In the genomic region with DNA sequence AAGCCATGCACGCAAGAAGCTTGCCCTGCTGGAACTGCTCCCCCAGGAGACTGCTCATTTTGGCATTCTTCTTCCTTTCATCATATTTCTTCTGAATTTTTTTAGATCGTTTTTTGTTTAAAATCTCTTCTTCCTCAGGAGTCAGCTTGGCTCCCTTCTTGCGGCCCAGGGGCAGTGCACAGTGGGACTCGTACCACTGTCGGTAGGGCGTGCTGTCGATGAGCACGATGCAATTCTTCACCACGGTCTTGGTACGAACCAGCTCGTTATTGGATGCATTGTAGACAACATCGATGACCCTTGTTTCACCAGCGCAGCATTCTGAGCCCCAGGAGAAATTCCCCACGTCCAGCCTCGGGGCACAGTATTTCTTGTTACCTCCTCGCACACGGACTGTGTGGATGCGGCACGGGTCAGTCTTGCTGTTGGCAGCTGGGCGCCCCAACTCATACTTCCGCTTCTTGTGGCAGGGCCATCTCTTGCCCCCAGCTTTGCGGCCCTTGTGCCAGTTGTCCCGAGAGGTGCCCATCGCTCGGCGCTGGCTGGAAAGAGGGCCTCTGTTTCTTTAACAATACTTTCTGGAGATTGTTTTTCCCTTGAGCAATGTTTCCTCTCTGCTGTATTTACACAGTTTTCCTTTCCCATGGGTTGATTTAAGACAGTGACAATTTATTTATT, we compare ENCODE assay signal across 29 cellular contexts.
"Had no signal": no experiment of that assay in that cellular context is flagged by ENCODE, and none has a peak within 500 bp of the region (broad histone marks: within the 10 kb centered on the region; RNA-seq: fewer than 3 reads in every experiment).

No MANE protein-coding gene starts in this region.

- H3K4me2 ChIP-seq: neural progenitor cell had no signal

- H3K36me3 Mint-ChIP-seq: naive B cell; natural killer cell; neural progenitor cell; stimulated activated naive B cell treated with anti-CD40 and anti-IgM and Interleukin-4, amounts not matched to agents 10 μg/mL and 1 μg/mL and 100 μg/mL, for 72 hours had no signal

- ATAC-seq: natural killer cell; right cardiac atrium; sciatic nerve; stimulated activated naive B cell treated with anti-CD40 and anti-IgM and Interleukin-4, amounts not matched to agents 10 μg/mL and 1 μg/mL and 100 μg/mL, for 72 hours; stimulated activated naive CD8-positive, alpha-beta T cell treated with anti-CD3 and anti-CD28 coated beads, Interleukin-15, Interleukin-2, amounts not matched to agents 100 U/mL and 50 U/mL, for 24 hours had no signal

- H3K4me3 ChIP-seq: left ventricle myocardium inferior, lung, neural progenitor cell, ovary, skin epidermis, stomach, testis, thyroid gland, transverse colon, upper lobe of left lung, vagina had no signal

- H3K27me3 ChIP-seq: neural progenitor cell, neutrophil, ovary, testis, thyroid gland, transverse colon, upper lobe of left lung, vagina had no signal

- H3K4me1 Mint-ChIP-seq: mesothelial cell of epicardium, nephron progenitor cell, neural progenitor cell had no signal

- H2AFZ ChIP-seq: neural progenitor cell had no signal

- H3K9me3 Mint-ChIP-seq: naive B cell; natural killer cell; stimulated activated naive B cell treated with anti-CD40 and anti-IgM and Interleukin-4, amounts not matched to agents 10 μg/mL and 1 μg/mL and 100 μg/mL, for 72 hours had no signal

- H3K9me3 ChIP-seq: left ventricle myocardium inferior, neutrophil, ovary, stomach, testis, thyroid gland, transverse colon, upper lobe of left lung, vagina had no signal

- H3K4me3 Mint-ChIP-seq: mesothelial cell of epicardium; naive B cell; natural killer cell; nephron progenitor cell; neural progenitor cell; stimulated activated naive B cell treated with anti-CD40 and anti-IgM and Interleukin-4, amounts not matched to agents 10 μg/mL and 1 μg/mL and 100 μg/mL, for 72 hours had no signal

- H3K27me3 Mint-ChIP-seq: naive B cell, progenitor cell of endocrine pancreas had no signal

- H3K4me1 ChIP-seq: left ventricle myocardium inferior, neural progenitor cell, stomach, testis, thyroid gland, transverse colon, upper lobe of left lung, vagina had no signal

- DNase-seq: islet precursor cell; left ventricle myocardium inferior; mesendoderm; naive B cell; natural killer cell; nephron progenitor cell; occipital lobe; ovary; retina; right cardiac atrium; stimulated activated CD4-positive, alpha-beta T cell treated with anti-CD3 and anti-CD28 coated beads, Interleukin-12 subunit alpha, Interleukin-12 subunit beta, amount 100 ng/mL, for 4 hours; stimulated activated CD4-positive, alpha-beta T cell treated with anti-CD3 and anti-CD28 coated beads, Interleukin-15, amount 100 ng/mL, for 24 hours; stimulated activated CD4-positive, alpha-beta T cell treated with anti-CD3 and anti-CD28 coated beads, Interleukin-2, amount 100 ng/mL, for 24 hours; stimulated activated CD4-positive, alpha-beta T cell treated with anti-CD3 and anti-CD28 coated beads, Interleukin-4, amount 100 ng/mL, for 1 hour; stimulated activated naive B cell treated with anti-CD40 and anti-IgM and Interleukin-4, amounts not matched to agents 10 μg/mL and 1 μg/mL and 100 μg/mL, for 72 hours; stimulated activated naive CD8-positive, alpha-beta T cell treated with anti-CD3 and anti-CD28 coated beads, Interleukin-15, Interleukin-2, amounts not matched to agents 100 U/mL and 50 U/mL, for 24 hours; stomach; testis; thyroid gland; transverse colon had no signal

- H3K36me3 ChIP-seq: left ventricle myocardium inferior, neural progenitor cell, neutrophil, ovary, stomach, thyroid gland, transverse colon, upper lobe of left lung, vagina had no signal

- H3K27ac ChIP-seq: left ventricle myocardium inferior, neural progenitor cell, neutrophil, ovary, skin epidermis, stomach, testis, thyroid gland, upper lobe of left lung, vagina had no signal

- H3K27ac Mint-ChIP-seq: mesothelial cell of epicardium, naive B cell, natural killer cell, nephron progenitor cell, neural progenitor cell, progenitor cell of endocrine pancreas had no signal
